ENCODE assay signal across 8 cellular contexts in genomic region chr16:4253012-4253393, GRCh38. TPM values are rescaled to one million over a fixed set of nuclear protein-coding genes. Genes with fewer than 3 reads are reported as not detected.
DNase-seq lines count a peak whose midpoint lies in the region; ATAC-seq, FAIRE-seq and TF ChIP-seq lines count a peak whose summit lies in the region.
"Not testable (repeated sequence)": the region's sequence is repeated elsewhere in the genome, so short reads cannot be mapped to it uniquely, and the experiment has no call there.

No MANE protein-coding gene starts in this region.

- POLR2A ChIA-PET in BJ (lab: Charles Lee) (interaction anchor here (1.5 kb wide), 1 partner anchor 141 kb away, joined by 3 read pairs; no protein-coding TSS in a partner anchor), endothelial cell of umbilical vein (lab: Charles Lee) (interaction anchor here (0.6 kb wide), 1 partner anchor 140 kb away, joined by 3 read pairs; no protein-coding TSS in a partner anchor)

- H3K27me3 ChIP-seq in BJ (ENCODE audit: control insufficient read depth, insufficient read depth, low read length); HUES6 (ENCODE audit: control insufficient read depth, insufficient read depth, low read length); endothelial cell of umbilical vein (ENCODE audit: control insufficient read depth in 2 of 2, insufficient read depth in 2 of 2, low read length in 2 of 2); keratinocyte (ENCODE audit: control insufficient read depth, extremely low read depth, insufficient read depth, low read length); neural cell (ENCODE audit: insufficient read depth, low read depth, low read length): not testable (repeated sequence)

- not testable (repeated sequence) for H4K20me1 ChIP-seq in endothelial cell of umbilical vein (replicated peaks; ENCODE audit: control insufficient read depth, extremely low read depth, insufficient read depth, low read length); keratinocyte (ENCODE audit: control insufficient read depth, extremely low read depth, insufficient read depth, low read length); neural cell (ENCODE audit: insufficient read depth)

- not testable (repeated sequence) for H3K9me3 ChIP-seq in HUES6 (ENCODE audit: control insufficient read depth, insufficient read depth, low read depth, low read length); T-helper 17 cell (ENCODE audit: control insufficient read depth, low read length, poor library complexity, severe bottlenecking); endothelial cell of umbilical vein (replicated peaks; ENCODE audit: control insufficient read depth, insufficient read depth, low read length); keratinocyte (ENCODE audit: control insufficient read depth, low read depth, low read length); neural cell (ENCODE audit: low read length)

- peak overlapping the region; percentile 6 for H3K4me2 ChIP-seq in endothelial cell of umbilical vein (ENCODE audit: insufficient read depth, low read length)
- peak overlapping the region; percentile 76 for H3K4me2 ChIP-seq in keratinocyte (ENCODE audit: control insufficient read depth, extremely low read depth, insufficient read depth, low read depth, low read length)
- H3K4me2 ChIP-seq in neural cell (ENCODE audit: low read length), result not testable (repeated sequence)

- not testable (repeated sequence) for BruUV-seq in endothelial cell of umbilical vein (replicated peaks; lab: Mats Ljungman, UMichigan)

- not testable (repeated sequence) for H3K27me3 Mint-ChIP-seq in T-helper 17 cell; stimulated activated naive CD8-positive, alpha-beta T cell treated with anti-CD3 and anti-CD28 coated beads, Interleukin-15, Interleukin-2, amounts not matched to agents 100 ng/mL and 50 ng/mL, for 24 hours

- peak overlapping the region; percentile 88 for H3K4me3 Mint-ChIP-seq in T-helper 17 cell
- peak overlapping the region; percentile 95 for H3K4me3 Mint-ChIP-seq in stimulated activated naive CD8-positive, alpha-beta T cell treated with anti-CD3 and anti-CD28 coated beads, Interleukin-15, Interleukin-2, amounts not matched to agents 100 ng/mL and 50 ng/mL, for 24 hours

- not testable (repeated sequence) for H3K79me2 ChIP-seq in endothelial cell of umbilical vein (ENCODE audit: control insufficient read depth, insufficient read depth, low read length); keratinocyte (ENCODE audit: control insufficient read depth, insufficient read depth, low read length); neural cell (replicated peaks; ENCODE audit: insufficient read depth, low read length)

- not testable (repeated sequence) for DNase-seq in BJ (ENCODE audit: low read depth); T-helper 17 cell; endothelial cell of umbilical vein (ENCODE audit: low read depth, low spot score); keratinocyte (ENCODE audit: low read depth, low spot score)

- H3K27ac Mint-ChIP-seq in T-helper 17 cell, result peak overlapping the region; percentile 86
- peak overlapping the region; percentile 96 for H3K27ac Mint-ChIP-seq in stimulated activated naive CD8-positive, alpha-beta T cell treated with anti-CD3 and anti-CD28 coated beads, Interleukin-15, Interleukin-2, amounts not matched to agents 100 ng/mL and 50 ng/mL, for 24 hours

- dilution Hi-C loops in endothelial cell of umbilical vein (cut with MboI; ENCODE audit: extremely low pct_ligation_motif_present, low sequenced_read_pairs); keratinocyte (cut with MboI; ENCODE audit: extremely low pct_ligation_motif_present, low sequenced_read_pairs): not testable (repeated sequence)

- TF ChIP-seq RAD21 in neural cell (conservative IDR thresholded peaks at IDR 0.05), result not testable (repeated sequence)

- intact Hi-C loops in endothelial cell of umbilical vein (cut with micrococcal nuclease), result loop anchor here (1.0 to 10.0 kb wide), 5 partner anchors 70 to 371 kb away; partner anchors contain the start of gene CREBBP

- not testable (repeated sequence) for TF ChIP-seq EP300 in neural cell (conservative IDR thresholded peaks at IDR 0.05; ENCODE audit: poor library complexity, severe bottlenecking)

- H2AFZ ChIP-seq in endothelial cell of umbilical vein (ENCODE audit: low read depth, low read length) (peak overlapping the region; percentile 16), keratinocyte (ENCODE audit: control insufficient read depth, low read length) (peak overlapping the region; percentile 91), neural cell (ENCODE audit: low read depth, low read length) (peak overlapping the region; percentile 34)

- not testable (repeated sequence) for H3F3A ChIP-seq in neural cell (ENCODE audit: insufficient read depth, low read length, poor library complexity, severe bottlenecking)

- H3K9me1 ChIP-seq in endothelial cell of umbilical vein (replicated peaks; ENCODE audit: control insufficient read depth, extremely low read depth, insufficient read depth, low read length); keratinocyte (ENCODE audit: control insufficient read depth, extremely low read depth, insufficient read depth, low read length): not testable (repeated sequence)

- peak overlapping the region; percentile 81 for H3K9ac ChIP-seq in HUES6 (ENCODE audit: low read length)
- H3K9ac ChIP-seq in endothelial cell of umbilical vein (replicated peaks; ENCODE audit: extremely low read depth, insufficient read depth, low read length), result peak overlapping the region; percentile 54
- peak overlapping the region; percentile 81 for H3K9ac ChIP-seq in keratinocyte (ENCODE audit: control insufficient read depth, extremely low read depth, insufficient read depth, low read length)
- peak overlapping the region; percentile 77 for H3K9ac ChIP-seq in neural cell (ENCODE audit: low read length)

- H3K27ac ChIP-seq in HUES6 (ENCODE audit: low read depth, low read length), result not testable (repeated sequence)
- H3K27ac ChIP-seq in angular gyrus (ENCODE audit: low read depth, low read length) (peak overlapping the region; percentile 88), endothelial cell of umbilical vein (ENCODE audit: insufficient read depth, low read depth, low read length) (peak overlapping the region; percentile 7), keratinocyte (ENCODE audit: control insufficient read depth, insufficient read depth, low read length) (peak overlapping the region; percentile 82), neural cell (ENCODE audit: low read length) (peak overlapping the region; percentile 78)

- not testable (repeated sequence) for ATAC-seq in T-helper 17 cell

- H3K4me3 ChIP-seq in BJ (ENCODE audit: low read depth, low read length) (peak overlapping the region; percentile 64), HUES6 (ENCODE audit: low read depth, low read length) (peak overlapping the region; percentile 81), endothelial cell of umbilical vein (replicated peaks in 1 of 3; ENCODE audit: insufficient read depth in 1 of 3, low read depth in 1 of 3, low read length in 3 of 3) (peak overlapping the region; percentile 29 to 73 (median 40)), keratinocyte (ENCODE audit: control insufficient read depth in 2 of 3, extremely low read depth in 1 of 3, insufficient read depth in 2 of 3, low read depth in 1 of 3, low read length in 3 of 3) (peak overlapping the region; percentile 51 to 87 (median 76)), neural cell (ENCODE audit: low read length) (peak overlapping the region; percentile 87)

- not testable (repeated sequence) for H3K9me2 ChIP-seq in neural cell (ENCODE audit: insufficient read depth, low read length)

- TF ChIP-seq CTCF in BJ (IDR thresholded peaks at IDR 0.05; ENCODE audit: insufficient read depth, low read depth, low read length); endothelial cell of umbilical vein (IDR thresholded peaks at IDR 0.05; ENCODE audit: extremely low read depth in 1 of 2, insufficient read depth in 1 of 2, low read depth in 1 of 2, low read length in 2 of 2); keratinocyte (optimal IDR thresholded peaks at IDR 0.05 in 1 of 3, IDR thresholded peaks at IDR 0.05 in 1 of 3, conservative IDR thresholded peaks at IDR 0.05 in 1 of 3; ENCODE audit: extremely low read depth in 1 of 3, insufficient read depth in 2 of 3, low read length in 3 of 3); neural cell (IDR thresholded peaks at IDR 0.05; ENCODE audit: poor library complexity, severe bottlenecking): not testable (repeated sequence)

- not testable (repeated sequence) for H3K36me3 Mint-ChIP-seq in T-helper 17 cell (ENCODE audit: low read depth); stimulated activated naive CD8-positive, alpha-beta T cell treated with anti-CD3 and anti-CD28 coated beads, Interleukin-15, Interleukin-2, amounts not matched to agents 100 ng/mL and 50 ng/mL, for 24 hours (ENCODE audit: low read depth)

- not testable (repeated sequence) for H3K4me1 Mint-ChIP-seq in T-helper 17 cell; stimulated activated naive CD8-positive, alpha-beta T cell treated with anti-CD3 and anti-CD28 coated beads, Interleukin-15, Interleukin-2, amounts not matched to agents 100 ng/mL and 50 ng/mL, for 24 hours (ENCODE audit: low read depth)

- TF ChIP-seq POLR2A in endothelial cell of umbilical vein (IDR thresholded peaks at IDR 0.05; ENCODE audit: low read depth, low read length), result not testable (repeated sequence)

- CTCF ChIA-PET in BJ (lab: Yijun Ruan, JAX) (interaction anchor here (0.8 to 4.0 kb wide), 35 partner anchors 9 to 562 kb away, joined by 3 to 76 read pairs (median 6); partner anchors contain the start of genes ADCY9, SRL and TRAP1), endothelial cell of umbilical vein (lab: Charles Lee) (interaction anchor here (0.6 to 3.5 kb wide), 33 partner anchors 10 to 1145 kb away, joined by 3 to 110 read pairs (median 7); partner anchors contain the start of genes CREBBP and TFAP4)

- not testable (repeated sequence) for H3K4me1 ChIP-seq in HUES6 (ENCODE audit: control insufficient read depth, insufficient read depth, low read length); endothelial cell of umbilical vein (ENCODE audit: control insufficient read depth, extremely low read depth, insufficient read depth, low read length); keratinocyte (ENCODE audit: control insufficient read depth, extremely low read depth, insufficient read depth, low read length)

- H3K9me3 Mint-ChIP-seq in stimulated activated naive CD8-positive, alpha-beta T cell treated with anti-CD3 and anti-CD28 coated beads, Interleukin-15, Interleukin-2, amounts not matched to agents 100 ng/mL and 50 ng/mL, for 24 hours, result not testable (repeated sequence)

- not testable (repeated sequence) for H3K36me3 ChIP-seq in BJ (ENCODE audit: control insufficient read depth, insufficient read depth, low read length); endothelial cell of umbilical vein (ENCODE audit: control insufficient read depth in 2 of 2, extremely low read depth in 1 of 2, insufficient read depth in 2 of 2, low read length in 2 of 2); keratinocyte (ENCODE audit: control insufficient read depth in 2 of 2, extremely low read depth in 1 of 2, insufficient read depth in 2 of 2, low read length in 2 of 2); neural cell (ENCODE audit: insufficient read depth, low read length)
- H3K36me3 ChIP-seq in HUES6 (ENCODE audit: control insufficient read depth, insufficient read depth, low read length), result peaks cover 17% of the 10 kb centered on the region

- not testable (repeated sequence) for FAIRE-seq in endothelial cell of umbilical vein (lab: Jason Lieb, UNC); keratinocyte (lab: Jason Lieb, UNC)

RNA-seq across cellular contexts. Expression of gene SRL, which starts 11.1 kb away (rescaled TPM):
- polyA plus RNA-seq in BJ (2011; rRNA removed) (not detected in 2 replicates), endothelial cell of umbilical vein (0.21 and 0.27 TPM in 2 replicates), keratinocyte (not detected in 3 replicates), neural cell (not detected in 2 replicates)
- polyA minus RNA-seq in BJ (2011; rRNA and poly(A)+ RNA removed), result not detected in 2 replicates
- total RNA-seq in T-helper 17 cell (not detected), endothelial cell of umbilical vein (0.14 and 0.29 TPM in 2 replicates)
- polyA plus RNA-seq in endothelial cell of umbilical vein (2011; cell fraction: cytosol; rRNA removed), result 0.20 and 0.22 TPM in 2 replicates
- polyA plus RNA-seq in endothelial cell of umbilical vein (2011; cell fraction: nucleus; rRNA removed), result 0.14 and 0.17 TPM in 2 replicates
- 0.12 and 0.15 TPM in 2 replicates for polyA plus RNA-seq in endothelial cell of umbilical vein (2012)
- polyA minus RNA-seq in endothelial cell of umbilical vein (0.10 and 0.49 TPM in 2 replicates), keratinocyte (not detected in 3 replicates), neural cell (not detected in 2 replicates)
- not detected for polyA minus RNA-seq in endothelial cell of umbilical vein (2011; cell fraction: cytosol; rRNA and poly(A)+ RNA removed)
- polyA minus RNA-seq in endothelial cell of umbilical vein (2011; cell fraction: nucleus; rRNA and poly(A)+ RNA removed), result 0.10 and 0.19 TPM in 2 replicates
- polyA plus RNA-seq in keratinocyte (2011; ENCODE audit: low read depth), result not detected
- 0.02 TPM in 1 of 2 replicates, not detected in the other for polyA plus RNA-seq in keratinocyte (2011; cell fraction: cytosol; rRNA removed)
- not detected in 2 replicates for polyA plus RNA-seq in keratinocyte (2011; cell fraction: nucleus; rRNA removed)
- polyA plus RNA-seq in keratinocyte (2012; ENCODE audit: low replicate concordance), result 0.03 TPM in 1 of 2 replicates, not detected in the other
- polyA minus RNA-seq in keratinocyte (2011; cell fraction: cytosol; rRNA and poly(A)+ RNA removed), result not detected
- not detected in 2 replicates for polyA minus RNA-seq in keratinocyte (2011; cell fraction: nucleus; rRNA and poly(A)+ RNA removed)

RNA-seq across cellular contexts. Expression of gene TFAP4, which starts 19.8 kb away (rescaled TPM):
- polyA plus RNA-seq in BJ (2011; rRNA removed) (3.6 and 4.0 TPM in 2 replicates), endothelial cell of umbilical vein (3.0 and 3.4 TPM in 2 replicates), keratinocyte (4.9 to 9.2 TPM (median 6.7 TPM) in 3 replicates), neural cell (4.4 and 6.3 TPM in 2 replicates)
- 10.9 and 17.1 TPM in 2 replicates for polyA minus RNA-seq in BJ (2011; rRNA and poly(A)+ RNA removed)
- total RNA-seq in T-helper 17 cell (10 to 100 TPM in 1 of 2 donors, 1 to 10 TPM in 1; 9.8 to 14.1 TPM), endothelial cell of umbilical vein (11.1 and 12.4 TPM in 2 replicates)
- polyA plus RNA-seq in endothelial cell of umbilical vein (2011; cell fraction: cytosol; rRNA removed), result 3.9 and 5.0 TPM in 2 replicates
- 6.1 TPM in 2 replicates for polyA plus RNA-seq in endothelial cell of umbilical vein (2011; cell fraction: nucleus; rRNA removed)
- 3.6 and 5.8 TPM in 2 replicates for polyA plus RNA-seq in endothelial cell of umbilical vein (2012)
- polyA minus RNA-seq in endothelial cell of umbilical vein (5.3 and 12.7 TPM in 2 replicates), keratinocyte (7.8 to 17.9 TPM (median 17.2 TPM) in 3 replicates), neural cell (6.8 and 11.2 TPM in 2 replicates)
- 46.0 TPM for polyA minus RNA-seq in endothelial cell of umbilical vein (2011; cell fraction: cytosol; rRNA and poly(A)+ RNA removed)
- polyA minus RNA-seq in endothelial cell of umbilical vein (2011; cell fraction: nucleus; rRNA and poly(A)+ RNA removed), result 2.6 and 3.7 TPM in 2 replicates
- polyA plus RNA-seq in keratinocyte (2011; ENCODE audit: low read depth), result 6.1 TPM
- polyA plus RNA-seq in keratinocyte (2011; cell fraction: cytosol; rRNA removed), result 2.0 and 3.6 TPM in 2 replicates
- polyA plus RNA-seq in keratinocyte (2011; cell fraction: nucleus; rRNA removed), result 3.5 and 4.4 TPM in 2 replicates
- polyA plus RNA-seq in keratinocyte (2012; ENCODE audit: low replicate concordance), result 5.0 and 10.4 TPM in 2 replicates
- polyA minus RNA-seq in keratinocyte (2011; cell fraction: cytosol; rRNA and poly(A)+ RNA removed), result 14.8 TPM
- polyA minus RNA-seq in keratinocyte (2011; cell fraction: nucleus; rRNA and poly(A)+ RNA removed), result 2.0 and 2.8 TPM in 2 replicates

Comparison
In these comparisons a context has a peak if more than half of its experiments do, and no peak if none do; other contexts are left out.
1. H2AFZ ChIP-seq: peak in every context shown above with its lines; median percentile 91 in keratinocyte; 34 in neural cell; 16 in endothelial cell of umbilical vein.